In the genomic region with DNA sequence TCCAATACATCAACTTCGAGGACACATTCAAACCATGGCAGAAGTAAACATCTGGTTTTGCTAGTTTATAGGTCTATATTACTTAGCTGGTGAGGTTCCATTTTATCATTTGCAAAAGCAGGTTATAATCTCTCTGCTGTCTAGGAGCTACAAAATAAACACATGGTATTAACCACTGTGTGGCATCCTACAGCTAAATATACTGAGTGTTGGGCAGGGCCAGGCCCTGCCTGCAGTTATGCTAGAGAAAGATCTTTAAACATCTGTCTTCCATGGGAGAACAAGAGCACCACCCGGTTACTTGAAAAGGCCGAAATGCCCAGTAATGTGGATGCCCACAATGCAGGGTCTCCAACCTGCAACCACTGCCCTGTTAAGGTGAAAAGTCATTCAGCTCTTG, we compare ENCODE assay signal across 13 cellular contexts.
"Had no signal": no experiment of that assay in that cellular context is flagged by ENCODE, and none has a peak within 500 bp of the region (broad histone marks: within the 10 kb centered on the region; RNA-seq: fewer than 3 reads in every experiment).

No MANE protein-coding gene starts in this region.

- DNase-seq: activated CD4-positive, alpha-beta T cell treated with anti-CD3 and anti-CD28 coated beads, Interleukin-2, amount 10 ng/mL, durations not matched to agents 24 days and 14 days; activated naive CD4-positive, alpha-beta T cell treated with anti-CD3 and anti-CD28 coated beads, Interleukin-2, amount 50 U/mL, for 16 hours; activated T-cell treated with anti-CD3 and anti-CD28 coated beads for 4 hours; body of pancreas; dorsolateral prefrontal cortex; esophagus squamous epithelium; kidney; naive thymus-derived CD4-positive, alpha-beta T cell; stimulated activated CD4-positive, alpha-beta T cell treated with anti-CD3 and anti-CD28 coated beads, Interleukin-1b, Interleukin-23, amount 100 ng/mL, for 48 hours; stimulated activated naive CD4-positive, alpha-beta T cell treated with Interleukin-2 at 50 U/mL for 16 hours; upper lobe of left lung had no signal

- H3K9me3 ChIP-seq: body of pancreas, esophagus squamous epithelium, neutrophil, suprapubic skin, upper lobe of left lung had no signal

- H3K27ac ChIP-seq: body of pancreas, neutrophil, suprapubic skin had no signal

- ATAC-seq: body of pancreas; naive thymus-derived CD4-positive, alpha-beta T cell had no signal

- H3K27me3 ChIP-seq: body of pancreas, dorsolateral prefrontal cortex, esophagus squamous epithelium, neutrophil, suprapubic skin, upper lobe of left lung had no signal

- H3K4me3 ChIP-seq: body of pancreas, dorsolateral prefrontal cortex, esophagus squamous epithelium, suprapubic skin, upper lobe of left lung had no signal
